8 cellular contexts compared by ENCODE assay signal in the genomic region with DNA sequence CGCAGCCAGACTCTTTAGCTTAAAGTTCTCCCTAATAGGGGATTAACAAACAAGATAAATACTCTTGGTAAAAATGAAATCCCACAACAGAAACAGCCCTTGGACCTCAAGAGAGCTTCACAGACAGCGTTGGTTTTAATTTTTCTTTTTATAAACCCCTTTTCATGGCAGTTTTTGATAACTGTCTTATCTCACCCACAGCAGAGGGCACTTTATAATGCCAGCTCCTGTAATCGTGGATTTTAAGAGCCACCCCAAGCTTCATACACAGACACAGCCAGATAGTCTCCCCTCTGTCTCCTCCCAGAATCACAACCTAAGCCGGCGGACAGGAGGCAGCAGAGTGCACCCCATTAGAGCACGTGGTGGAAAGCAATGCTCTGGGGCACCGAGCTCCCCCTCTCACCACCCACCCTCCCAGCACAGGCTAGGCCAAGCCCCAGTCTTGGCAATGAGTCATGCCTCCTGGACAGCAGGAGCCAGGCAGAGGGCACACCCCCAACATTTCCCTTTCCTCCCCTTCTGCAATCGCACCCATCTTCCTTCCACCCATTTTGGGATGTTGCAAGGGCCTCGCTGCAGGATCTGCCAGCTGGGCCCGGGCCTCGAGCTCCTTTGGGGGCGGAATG. TPM values are rescaled to one million over a fixed set of nuclear protein-coding genes. Genes with fewer than 3 reads are reported as not detected.
DNase-seq lines count a peak whose midpoint lies in the region; ATAC-seq lines count a peak whose summit lies in the region.

No MANE protein-coding gene starts in this region.

- DNase-seq in NOMO-1 treated with DMSO at 0.1 percent for 48 hours (lab: John Stamatoyannopoulos, UW; ENCODE audit: unreplicated experiment) (peak; percentile 57), amniotic epithelial cell (ENCODE audit: low read depth) (peak; percentile 89), left ventricle myocardium superior (peak; percentile 71), trophoblast cell (peak in 1 of 2 donors; percentile 33), NCI-H526 (lab: John Stamatoyannopoulos, UW) (no peak)

- peaks cover 29% of the 10 kb centered on the region for H3K79me1 ChIP-seq in trophoblast cell (ENCODE audit: low read length)

- H3K4me1 ChIP-seq in BLaER1 (peaks cover 70% of the 10 kb centered on the region), trophoblast cell (ENCODE audit: control insufficient read depth in 1 of 2, insufficient read depth in 2 of 2, low read length in 2 of 2) (peaks cover 12 to 24% of the 10 kb centered on the region in 2 experiments)

- WGBS in trophoblast cell (ENCODE audit: extremely low coverage, insufficient coverage, insufficient read length): no CpG with 5 or more reads among the region's 12 CpGs

- no peaks in the 10 kb centered on the region for H3K9me3 ChIP-seq in BLaER1
- no peaks in the 10 kb centered on the region for H3K9me3 ChIP-seq in trophoblast cell (ENCODE audit: insufficient read depth, low read depth, low read length)

- no peaks in the 10 kb centered on the region for H3K36me3 ChIP-seq in BLaER1
- peaks cover 13 to 28% of the 10 kb centered on the region in 2 experiments for H3K36me3 ChIP-seq in trophoblast cell (ENCODE audit: control insufficient read depth in 1 of 2, insufficient read depth in 2 of 2, low read length in 2 of 2)

- peaks cover 36% of the 10 kb centered on the region for H4K20me1 ChIP-seq in BLaER1

- H3K4ac ChIP-seq in trophoblast cell (ENCODE audit: low read depth, low read length): peak overlapping the region; percentile 24

- peak overlapping the region; percentile 2 for H3K18ac ChIP-seq in trophoblast cell (ENCODE audit: low read length)

- H4K8ac ChIP-seq in trophoblast cell (ENCODE audit: low read depth, low read length): no peak overlapping the region

- peak; percentile 42 for ATAC-seq in GM18511 (IDR thresholded peaks at IDR 0.05; ENCODE audit: unreplicated experiment)
- ATAC-seq in HG02973 (IDR thresholded peaks at IDR 0.05; ENCODE audit: unreplicated experiment): peak; percentile 30
- peak; percentile 42 for ATAC-seq in left ventricle myocardium superior

- peaks cover 44% of the 10 kb centered on the region for H3K27me3 ChIP-seq in BLaER1
- H3K27me3 ChIP-seq in trophoblast cell (ENCODE audit: insufficient read depth, low read length): no peaks in the 10 kb centered on the region

- H2BK5ac ChIP-seq in trophoblast cell (ENCODE audit: low read depth, low read length, poor library complexity): no peak overlapping the region

- no peak overlapping the region for H3K9ac ChIP-seq in BLaER1
- H3K9ac ChIP-seq in trophoblast cell (ENCODE audit: low read length): peak overlapping the region; percentile 11

- H3K23ac ChIP-seq in trophoblast cell (ENCODE audit: low read length): no peak overlapping the region

- no peak overlapping the region for H2BK120ac ChIP-seq in trophoblast cell (ENCODE audit: insufficient read depth, low read length, poor library complexity)

- peak overlapping the region; percentile 20 for H3K14ac ChIP-seq in trophoblast cell (ENCODE audit: low read length)

- H4K91ac ChIP-seq in trophoblast cell (ENCODE audit: low read depth, low read length): no peak overlapping the region

- H3K4me2 ChIP-seq in BLaER1: peak overlapping the region; percentile 100
- H3K4me2 ChIP-seq in trophoblast cell (ENCODE audit: low read length): peak overlapping the region; percentile 97

- H2AFZ ChIP-seq in trophoblast cell (ENCODE audit: insufficient read depth, low read length, poor library complexity): no peak overlapping the region

- H2BK12ac ChIP-seq in trophoblast cell (ENCODE audit: low read length): no peak overlapping the region

- no peak overlapping the region for H2AK5ac ChIP-seq in trophoblast cell (ENCODE audit: low read length)

- H3K27ac ChIP-seq in BLaER1: no peak overlapping the region
- H3K27ac ChIP-seq in trophoblast cell (ENCODE audit: low read depth, low read length): no peak overlapping the region

- peaks cover 18% of the 10 kb centered on the region for H3K79me2 ChIP-seq in trophoblast cell (ENCODE audit: control insufficient read depth, insufficient read depth, low read length, poor library complexity)

- no peak overlapping the region for H4K12ac ChIP-seq in trophoblast cell (ENCODE audit: low read depth, low read length)

- intact Hi-C loops in left ventricle myocardium superior (cut with micrococcal nuclease): loop anchor here (10.0 kb wide), 1 partner anchor 533 kb away; no protein-coding TSS in a partner anchor

- H3K4me3 ChIP-seq in BLaER1 (peak overlapping the region; percentile 79), trophoblast cell (ENCODE audit: low read depth, low read length) (peak overlapping the region; percentile 94)

RNA-seq across cellular contexts. Expression of a gene that starts 2.5 kb away (rescaled TPM):
- total RNA-seq in left ventricle myocardium superior: 17.0 TPM
- 34.3 and 36.3 TPM in 2 replicates for polyA plus RNA-seq in trophoblast cell (2013)

Comparison
In these comparisons a context has a peak if more than half of its experiments do, and no peak if none do; other contexts are left out.
1. DNase-seq: peak in NOMO-1 treated with DMSO at 0.1 percent for 48 hours (single experiment), amniotic epithelial cell (single experiment) and left ventricle myocardium superior (single experiment); none in NCI-H526 (0 of 2).
2. Peak in every context shown above with its lines, with median percentiles within 50 percentile points of each other: ATAC-seq.